In genomic region chr20:17878912-17879602, GRCh38 we compare ENCODE assay signal across 1 cellular context.
TF ChIP-seq lines count a peak whose summit lies in the region.

No MANE protein-coding gene starts in this region.

TF ChIP-seq in GM23338, 12 proteins besides CTCF, POLR2A, EP300 and RAD21 (continued from another document):
- TF ChIP-seq ZNF462 (CRISPR knock-in tag; IDR thresholded peaks at IDR 0.05): no peak
- TF ChIP-seq NANOG (IDR thresholded peaks at IDR 0.05; ENCODE audit: borderline replicate concordance): no peak
- TF ChIP-seq STAT1 (IDR thresholded peaks at IDR 0.05; ENCODE audit: unreplicated experiment): no peak
- TF ChIP-seq EZH2 (IDR thresholded peaks at IDR 0.05; ENCODE audit: low read depth, unreplicated experiment): no peak
